In genomic region chr1:185789846-185790735, GRCh38 we compare ENCODE assay signal across 17 cellular contexts. TPM values are rescaled to one million over a fixed set of nuclear protein-coding genes. Genes with fewer than 3 reads are reported as not detected.
DNase-seq lines count a peak whose midpoint lies in the region; ATAC-seq, FAIRE-seq and TF ChIP-seq lines count a peak whose summit lies in the region.
"Had no signal": no experiment of that assay in that cellular context is flagged by ENCODE, and none has a peak within 500 bp of the region (broad histone marks: within the 10 kb centered on the region; RNA-seq: fewer than 3 reads in every experiment).

No MANE protein-coding gene starts in this region.

- H3K56ac ChIP-seq in H1 (replicated peaks; ENCODE audit: insufficient read length, low read depth, low read length) = no peak overlapping the region

- POLR2A ChIA-PET in HepG2 (lab: Yijun Ruan, JAX) = no interaction called here
- POLR2A ChIA-PET in H1 (lab: Charles Lee; ENCODE audit: partially characterized antibody) = no interaction called here
- POLR2A ChIA-PET in CD8-positive, alpha-beta memory T cell (lab: Charles Lee) = no interaction called here

- TF ChIP-seq CTCF in liver (IDR thresholded peaks at IDR 0.05; ENCODE audit: low read depth, low read length, missing input control) = no peak
- TF ChIP-seq CTCF in HepG2 (CRISPR knock-in tag; IDR thresholded peaks at IDR 0.05) = no peak
- TF ChIP-seq CTCF in H1 (IDR thresholded peaks at IDR 0.05; ENCODE audit: control extremely low read depth in 1 of 3, insufficient read depth in 1 of 3, low read depth in 1 of 3, low read length in 3 of 3) = no peak

- WGBS in liver = 34% methylated on average over 2 of the region's 2 CpGs
- 9% methylated on average over 2 of the region's 2 CpGs for WGBS in HepG2 (ENCODE audit: low lambda C conversion rate)
- WGBS in H1 (ENCODE audit: extremely low coverage in 1 of 2, insufficient coverage in 1 of 2, insufficient read length in 1 of 2, insufficient replicate concordance in 2 of 2, low coverage in 1 of 2, low lambda C conversion rate in 2 of 2, missing lambda C conversion rate in 1 of 2), 2 experiments = 89 to 100% methylated on average over 1 to 2 of the region's 2 CpGs

- intact Hi-C loops in HepG2 (cut with micrococcal nuclease; ENCODE audit: unreplicated experiment) = no loop called here

- no peak overlapping the region for H3K14ac ChIP-seq in H1 (ENCODE audit: insufficient read length)

- H4K20me1 ChIP-seq in HepG2 (ENCODE audit: insufficient read depth, low read length) (no peaks in the 10 kb centered on the region), H1 (replicated peaks in 1 of 2; ENCODE audit: control insufficient read depth in 1 of 2, insufficient read depth in 2 of 2, low read length in 2 of 2) (no peaks in the 10 kb centered on the region)

- H3K9me3 ChIP-seq in liver (ENCODE audit: control insufficient read depth in 4 of 4, low read length in 3 of 4) (no peaks in the 10 kb centered on the region), HepG2 (ENCODE audit: low read length) (no peaks in the 10 kb centered on the region), H1 (ENCODE audit: insufficient read depth in 2 of 2, low read depth in 1 of 2, low read length in 1 of 2) (no peaks in the 10 kb centered on the region)
- no peaks in the 10 kb centered on the region for H3K9me3 ChIP-seq in CD8-positive, alpha-beta memory T cell (ENCODE audit: low read length)
- H3K9me3 ChIP-seq: tibial artery had no signal

- H3K27ac ChIP-seq in liver (ENCODE audit: low read depth in 1 of 2, low read length in 2 of 2) (no peak overlapping the region), HepG2 (ENCODE audit: extremely low read length, insufficient read depth, low read length) (no peak overlapping the region), H1 (ENCODE audit: low read depth, low read length) (no peak overlapping the region)
- H3K27ac ChIP-seq in CD8-positive, alpha-beta memory T cell (ENCODE audit: low read depth, low read length) = no peak overlapping the region
- H3K27ac ChIP-seq: neural progenitor cell, tibial artery, WERI-Rb-1 had no signal

- BruUV-seq in HepG2 (replicated peaks; lab: Mats Ljungman, UMichigan) = no TSS peak

- H3K27me3 ChIP-seq in liver (ENCODE audit: control insufficient read depth in 4 of 4, insufficient read depth in 4 of 4, low read length in 3 of 4) (no peaks in the 10 kb centered on the region), HepG2 (ENCODE audit: control insufficient read depth in 1 of 2, insufficient read depth in 2 of 2, low read length in 2 of 2) (no peaks in the 10 kb centered on the region), H1 (replicated peaks in 1 of 4; ENCODE audit: control insufficient read depth in 3 of 4, extremely low read depth in 1 of 4, insufficient read depth in 3 of 4, low read length in 3 of 4) (no peaks in the 10 kb centered on the region)
- H3K27me3 ChIP-seq in CD8-positive, alpha-beta memory T cell (ENCODE audit: insufficient read depth, low read length, poor library complexity, severe bottlenecking) = no peaks in the 10 kb centered on the region
- H3K27me3 ChIP-seq: neural progenitor cell, tibial artery had no signal

- H4K91ac ChIP-seq in H1 (replicated peaks; ENCODE audit: insufficient read length, low read length) = no peak overlapping the region

- H3K27me3 Mint-ChIP-seq in CD8-positive, alpha-beta memory T cell = peaks cover 2 to 22% of the 10 kb centered on the region in 2 donors

- no peak overlapping the region for H4K8ac ChIP-seq in H1 (ENCODE audit: extremely low read depth, insufficient read depth, low read length)

- no peak overlapping the region for H2BK15ac ChIP-seq in H1 (ENCODE audit: low read length)

- H3K4me3 ChIP-seq in liver (ENCODE audit: low read depth in 1 of 3, low read length in 3 of 3) (no peak overlapping the region), HepG2 (replicated peaks in 1 of 3; ENCODE audit: insufficient read depth in 1 of 3, low read depth in 2 of 3, low read length in 3 of 3) (no peak overlapping the region), H1 (ENCODE audit: extremely low read depth in 1 of 4, insufficient read depth in 2 of 4, low read depth in 3 of 4, low read length in 4 of 4) (no peak overlapping the region)
- no peak overlapping the region for H3K4me3 ChIP-seq in CD8-positive, alpha-beta memory T cell (ENCODE audit: low read length)
- H3K4me3 ChIP-seq: neural progenitor cell, tibial artery had no signal

- no peak overlapping the region for H2BK5ac ChIP-seq in H1 (ENCODE audit: low read depth, low read length)

- no peak for ATAC-seq in HepG2
- ATAC-seq in GM21786 (IDR thresholded peaks at IDR 0.05; ENCODE audit: unreplicated experiment) = no peak

- H3K79me2 ChIP-seq in HepG2 (ENCODE audit: insufficient read depth, low read length) (no peaks in the 10 kb centered on the region), H1 (ENCODE audit: control insufficient read depth in 1 of 2, insufficient read depth in 2 of 2, low read length in 2 of 2) (no peaks in the 10 kb centered on the region)

- CTCF ChIA-PET in HepG2 (lab: Yijun Ruan, JAX; ENCODE audit: low intra/inter-chr PET ratio, low total read pairs) (no interaction called here), H1 (lab: Charles Lee; ENCODE audit: partially characterized antibody) (interaction anchor here (0.7 to 1.3 kb wide), 4 partner anchors 10 to 434 kb away, joined by 3 to 4 read pairs (median 4); no protein-coding TSS in a partner anchor)
- CTCF ChIA-PET in CD8-positive, alpha-beta memory T cell (lab: Charles Lee) = no interaction called here

- no peaks in the 10 kb centered on the region for H3K4me1 Mint-ChIP-seq in CD8-positive, alpha-beta memory T cell

- H3K18ac ChIP-seq in H1 (ENCODE audit: extremely low read depth, low read length) = no peak overlapping the region

- no peak overlapping the region for H2BK20ac ChIP-seq in H1 (ENCODE audit: low read length)

- no peak overlapping the region for H3K4me3 Mint-ChIP-seq in CD8-positive, alpha-beta memory T cell
- H3K4me3 Mint-ChIP-seq: activated naive CD8-positive, alpha-beta T cell; neural progenitor cell had no signal

- H3K9ac ChIP-seq in liver (ENCODE audit: low read depth in 1 of 2, low read length in 2 of 2) (no peak overlapping the region), HepG2 (ENCODE audit: insufficient read depth, low read depth, low read length) (no peak overlapping the region), H1 (replicated peaks in 1 of 4; ENCODE audit: extremely low read depth in 1 of 4, low read depth in 3 of 4, low read length in 3 of 4) (no peak overlapping the region)
- H3K9ac ChIP-seq: neural progenitor cell had no signal

- H3K4me2 ChIP-seq in HepG2 (ENCODE audit: low read depth, low read length) = no peak overlapping the region
- no peak overlapping the region for H3K4me2 ChIP-seq in H1 (ENCODE audit: insufficient read depth in 1 of 2, low read depth in 2 of 2, low read length in 2 of 2)
- H3K4me2 ChIP-seq: neural progenitor cell had no signal

- no peaks in the 10 kb centered on the region for H3K79me1 ChIP-seq in H1 (ENCODE audit: low read depth, low read length)

- FAIRE-seq in HepG2 (lab: Jason Lieb, UNC) (no peak), H1 (lab: Jason Lieb, UNC) (peak; percentile 19)
- FAIRE-seq: A204.1 had no signal

- no peak for TF ChIP-seq EP300 in HepG2 (IDR thresholded peaks at IDR 0.05; ENCODE audit: low read depth in 2 of 2, low read length in 2 of 2)
- no peak for TF ChIP-seq EP300 in HepG2 (CRISPR knock-in tag; IDR thresholded peaks at IDR 0.05; ENCODE audit: borderline replicate concordance)
- no peak for TF ChIP-seq EP300 in H1 (IDR thresholded peaks at IDR 0.05; ENCODE audit: borderline replicate concordance in 1 of 2, low read depth in 2 of 2, low read length in 2 of 2)

- H3K23ac ChIP-seq in H1 (ENCODE audit: insufficient read length) = no peak overlapping the region

- H3K4ac ChIP-seq in H1 (replicated peaks; ENCODE audit: insufficient read length, low read depth, low read length) = no peak overlapping the region

- no peak for TF ChIP-seq RAD21 in liver (IDR thresholded peaks at IDR 0.05)
- no peak for TF ChIP-seq RAD21 in HepG2 (CRISPR knock-in tag; IDR thresholded peaks at IDR 0.05)
- TF ChIP-seq RAD21 in H1 (IDR thresholded peaks at IDR 0.05 in 1 of 2, conservative IDR thresholded peaks at IDR 0.05 in 1 of 2; ENCODE audit: low read depth in 2 of 2, low read length in 2 of 2) = no peak

- no peak overlapping the region for H4K5ac ChIP-seq in H1 (ENCODE audit: insufficient read length, low read depth, low read length)

- no peaks in the 10 kb centered on the region; the same call in 1 of the 2 replicates for H3K23me2 ChIP-seq in H1 (ENCODE audit: low read depth, low read length)

- in situ Hi-C loops in HepG2 (cut with HindIII; ENCODE audit: extremely low pct_ligation_motif_present, low pct_unique_long_range_greater_than_20kb) = no loop called here

- TF ChIP-seq POLR2A in HepG2 (IDR thresholded peaks at IDR 0.05; ENCODE audit: insufficient read depth in 1 of 2, low read depth in 2 of 2, low read length in 2 of 2) (no peak), H1 (IDR thresholded peaks at IDR 0.05; ENCODE audit: control extremely low read depth in 1 of 2, low read depth in 2 of 2, low read length in 2 of 2) (no peak)

- DNase-seq in HepG2 (ENCODE audit: low spot score) (no peak), H1 (ENCODE audit: low read depth in 1 of 2, low spot score in 2 of 2) (no peak), left kidney (ENCODE audit: low read depth, low spot score) (peak; percentile 56), NCI-H2107 (lab: John Stamatoyannopoulos, UW) (no peak)
- DNase-seq in CD8-positive, alpha-beta memory T cell = no peak
- DNase-seq in stimulated activated CD8-positive, alpha-beta memory T cell treated with anti-CD3 and anti-CD28 coated beads, Interleukin-4, amount 100 ng/mL, for 48 hours = no peak
- DNase-seq: KBM-7, NCI-H187, NCI-H748 treated with DMSO at 0.1 percent for 48 hours, SHP77, tibial artery, WERI-Rb-1 had no signal

- peaks cover 0 to 2% (median 0%) of the 10 kb centered on the region in 5 donors for H3K9me3 Mint-ChIP-seq in CD8-positive, alpha-beta memory T cell

- no peak overlapping the region for H2AK5ac ChIP-seq in H1 (ENCODE audit: low read depth, low read length)

- no peak overlapping the region for H2BK12ac ChIP-seq in H1 (ENCODE audit: low read depth, low read length)

- peak overlapping the region in 1 of 8 donors; percentile 55 for H3K27ac Mint-ChIP-seq in CD8-positive, alpha-beta memory T cell
- H3K27ac Mint-ChIP-seq: activated naive CD8-positive, alpha-beta T cell; neural progenitor cell had no signal

- H3K4me1 ChIP-seq in liver (ENCODE audit: control insufficient read depth in 4 of 4, insufficient read depth in 4 of 4, low read length in 3 of 4) (peaks cover 0 to 3% (median 0%) of the 10 kb centered on the region in 4 donors), HepG2 (ENCODE audit: insufficient read depth, low read length) (no peaks in the 10 kb centered on the region), H1 (replicated peaks in 1 of 4; ENCODE audit: control insufficient read depth in 3 of 4, insufficient read depth in 4 of 4, low read length in 3 of 4) (no peaks in the 10 kb centered on the region)
- no peaks in the 10 kb centered on the region for H3K4me1 ChIP-seq in CD8-positive, alpha-beta memory T cell (ENCODE audit: insufficient read depth, low read length)
- H3K4me1 ChIP-seq: neural progenitor cell had no signal

- no peaks in the 10 kb centered on the region for H3K36me3 ChIP-seq in liver (ENCODE audit: control insufficient read depth in 4 of 4, insufficient read depth in 3 of 4, low read depth in 1 of 4, low read length in 3 of 4)
- no peaks in the 10 kb centered on the region for H3K36me3 ChIP-seq in HepG2 (replicated peaks in 1 of 2; ENCODE audit: control insufficient read depth in 1 of 2, insufficient read depth in 2 of 2, low read length in 2 of 2)
- no peaks in the 10 kb centered on the region for H3K36me3 ChIP-seq in H1 (ENCODE audit: control insufficient read depth in 2 of 4, insufficient read depth in 4 of 4, low read length in 3 of 4)
- H3K36me3 ChIP-seq in CD8-positive, alpha-beta memory T cell (ENCODE audit: insufficient read depth, low read length) = no peaks in the 10 kb centered on the region
- H3K36me3 ChIP-seq: neural progenitor cell, tibial artery, WERI-Rb-1 had no signal

- H3K36me3 Mint-ChIP-seq in CD8-positive, alpha-beta memory T cell = no peaks in the 10 kb centered on the region
- H3K36me3 Mint-ChIP-seq: activated naive CD8-positive, alpha-beta T cell; neural progenitor cell had no signal

- H2AFZ ChIP-seq in HepG2 (ENCODE audit: low read length) (no peak overlapping the region), H1 (ENCODE audit: low read length) (no peak overlapping the region)
- H2AFZ ChIP-seq: neural progenitor cell had no signal

- H2BK120ac ChIP-seq in H1 (replicated peaks; ENCODE audit: low read depth, low read length) = no peak overlapping the region

RNA-seq across cellular contexts. Expression of gene HMCN1, which starts 55.9 kb away (rescaled TPM):
- total RNA-seq in liver = 1 to 10 TPM; 4.9 to 6.8 TPM
- 1 to 10 TPM; 1.5 to 2.1 TPM for polyA plus RNA-seq in liver
- not detected in 2 replicates for total RNA-seq in HepG2 (2016; rRNA removed; fragmentation: Illumina TruSeq; extraction: Trizol)
- not detected in 2 replicates for total RNA-seq in HepG2 (2016; cell fraction: cytosol; rRNA removed; fragmentation: Illumina TruSeq; extraction: Trizol; ENCODE audit: low read depth)
- not detected in 2 replicates for total RNA-seq in HepG2 (2016; cell fraction: insoluble cytoplasmic fraction; rRNA removed; fragmentation: Illumina TruSeq; extraction: Trizol)
- total RNA-seq in HepG2 (2016; cell fraction: membrane; rRNA removed; fragmentation: Illumina TruSeq; extraction: Trizol) = not detected in 2 replicates
- total RNA-seq in HepG2 (2016; cell fraction: nucleus; rRNA removed; fragmentation: Illumina TruSeq; extraction: Trizol) = 0.03 TPM in 1 of 2 replicates, not detected in the other
- polyA plus RNA-seq in HepG2 (2011; rRNA removed) = 0.03 and 0.10 TPM in 2 replicates
- polyA plus RNA-seq in HepG2 (2011; cell fraction: cytosol; rRNA removed) = under 0.01 TPM in 1 of 2 replicates, not detected in the other
- 0.02 and 0.24 TPM in 2 replicates for polyA plus RNA-seq in HepG2 (2011; cell fraction: nucleus; rRNA removed)
- polyA plus RNA-seq in HepG2 (2012) = not detected in 2 replicates
- not detected in 2 replicates for polyA plus RNA-seq in HepG2 (2016; cell fraction: cytosol; fragmentation: Illumina TruSeq; extraction: Trizol; ENCODE audit: low read depth)
- polyA plus RNA-seq in HepG2 (2016; cell fraction: insoluble cytoplasmic fraction; fragmentation: Illumina TruSeq; extraction: Trizol; ENCODE audit: low read depth) = not detected in 2 replicates
- not detected in 2 replicates for polyA plus RNA-seq in HepG2 (2016; cell fraction: membrane; fragmentation: Illumina TruSeq; extraction: Trizol; ENCODE audit: low read depth)
- polyA plus RNA-seq in HepG2 (2016; cell fraction: nucleus; fragmentation: Illumina TruSeq; extraction: Trizol; ENCODE audit: insufficient read depth, low read depth) = not detected in 2 replicates
- polyA minus RNA-seq in HepG2 (2011; rRNA and poly(A)+ RNA removed; ENCODE audit: low replicate concordance) = 0.02 and 3.1 TPM in 2 replicates
- not detected in 2 replicates for polyA minus RNA-seq in HepG2 (2011; cell fraction: cytosol; rRNA and poly(A)+ RNA removed)
- 0.12 and 0.13 TPM in 2 replicates for polyA minus RNA-seq in HepG2 (2011; cell fraction: nucleus; rRNA and poly(A)+ RNA removed)
- 14.4 and 14.6 TPM in 2 replicates for total RNA-seq in H1 (2021; fragmentation: NEBNext Ultra II Directional; extraction: Animal tissue kit (Norgen Biotek cat#: 25700))
- 9.0 and 13.8 TPM in 2 replicates for polyA plus RNA-seq in H1 (2011; rRNA removed)
- polyA plus RNA-seq in H1 (2011; cell fraction: cytosol; rRNA removed) = 15.4 TPM
- 28.7 TPM for polyA plus RNA-seq in H1 (2011; cell fraction: nucleus; rRNA removed)
- polyA plus RNA-seq in H1 (2012, experiment 1 of 2) = 10.9 to 12.7 TPM (median 11.7 TPM) in 4 replicates
- 0.21 TPM for polyA plus RNA-seq in H1 (2012, experiment 2 of 2)
- 13.7 TPM for polyA plus RNA-seq in H1 (2013, experiment 1 of 2)
- 9.6 TPM for polyA plus RNA-seq in H1 (2013, experiment 2 of 2)
- 37.9 and 68.7 TPM in 2 replicates for polyA minus RNA-seq in H1 (2011; rRNA and poly(A)+ RNA removed)
- 11.5 TPM for polyA minus RNA-seq in H1 (2011; cell fraction: cytosol; rRNA and poly(A)+ RNA removed)
- polyA minus RNA-seq in H1 (2011; cell fraction: nucleus; rRNA and poly(A)+ RNA removed) = 36.6 TPM
- under 1 TPM; 0.02 to 0.04 TPM for total RNA-seq in CD8-positive, alpha-beta memory T cell
- polyA plus RNA-seq in CD8-positive, alpha-beta memory T cell = not detected
